ENCODE assay signal across 8 cellular contexts in genomic region chr3:123202451-123202850, GRCh38. TPM values are rescaled to one million over a fixed set of nuclear protein-coding genes. Genes with fewer than 3 reads are reported as not detected.
DNase-seq lines count a peak whose midpoint lies in the region; ATAC-seq and TF ChIP-seq lines count a peak whose summit lies in the region.

No MANE protein-coding gene starts in this region.

- H4K20me1 ChIP-seq in OCI-LY1 (ENCODE audit: insufficient read depth, low read length): no peaks in the 10 kb centered on the region

- H3K9me2 ChIP-seq in OCI-LY1 (ENCODE audit: low read depth, low read length): no peaks in the 10 kb centered on the region

- peak overlapping the region; percentile 91 for H3K4me3 ChIP-seq in OCI-LY1 (ENCODE audit: low read depth, low read length, poor library complexity, severe bottlenecking)

- H3K79me2 ChIP-seq in OCI-LY1 (ENCODE audit: insufficient read depth, low read length): peaks cover 9% of the 10 kb centered on the region

- H3K27me3 ChIP-seq in OCI-LY1 (ENCODE audit: insufficient read depth, low read length): no peaks in the 10 kb centered on the region

- no peak for TF ChIP-seq CTCF in OCI-LY1 (IDR thresholded peaks at IDR 0.05; ENCODE audit: low read length)

- peak; percentile 14 for DNase-seq in NCI-H748 (lab: John Stamatoyannopoulos, UW; ENCODE audit: unreplicated experiment)
- DNase-seq in NCI-H748 treated with DMSO at 0.1 percent for 48 hours (lab: John Stamatoyannopoulos, UW): no peak
- DNase-seq in dermis blood vessel endothelial cell: peak; percentile 29
- no peak for DNase-seq in naive B cell
- no peak for DNase-seq in posterior vena cava (ENCODE audit: low spot score)
- no peak for DNase-seq in stimulated activated CD4-positive, alpha-beta T cell treated with anti-CD3 and anti-CD28 coated beads, Interleukin-1b, Interleukin-23, amount 100 ng/mL, for 48 hours

- H3K27me3 Mint-ChIP-seq in naive B cell: peaks cover 0 to 2% (median 1%) of the 10 kb centered on the region in 3 donors

- intact Hi-C loops in posterior vena cava (cut with DNase I): loop anchor here in 1 of 2 donors (5.0 kb wide), 1 partner anchor 330 kb away; no protein-coding TSS in a partner anchor

- no peak overlapping the region for H2AFZ ChIP-seq in OCI-LY1 (ENCODE audit: low read length)

- H3K4me3 Mint-ChIP-seq in naive B cell: peak overlapping the region; percentile 92 to 98 (median 94)

- H3K9me3 ChIP-seq in OCI-LY1 (ENCODE audit: low read length): peaks cover 8% of the 10 kb centered on the region; the same call in 1 of the 2 replicates

- no peaks in the 10 kb centered on the region for H3K36me3 ChIP-seq in OCI-LY1 (ENCODE audit: insufficient read depth, low read length)

- peak overlapping the region; percentile 91 for H3K9ac ChIP-seq in OCI-LY1 (ENCODE audit: low read length)

- H3K4me1 ChIP-seq in OCI-LY1 (ENCODE audit: insufficient read depth, low read length, severe bottlenecking): peaks cover 24% of the 10 kb centered on the region

- peaks cover 0 to 1% of the 10 kb centered on the region in 2 donors for H3K36me3 Mint-ChIP-seq in naive B cell

- H3K9me3 Mint-ChIP-seq in naive B cell: peaks cover 0 to 14% (median 5%) of the 10 kb centered on the region in 7 donors

- peaks cover 15 to 26% (median 21%) of the 10 kb centered on the region in 3 donors for H3K4me1 Mint-ChIP-seq in naive B cell

- peak overlapping the region; percentile 94 to 99 (median 98) for H3K27ac Mint-ChIP-seq in naive B cell

- peak overlapping the region; percentile 95 for H3K4me2 ChIP-seq in OCI-LY1 (ENCODE audit: low read length)

- H3F3A ChIP-seq in OCI-LY1 (ENCODE audit: insufficient read depth, low read length): no peaks in the 10 kb centered on the region

- ATAC-seq in naive B cell (ENCODE audit: low read depth in 2 of 2) (no peak), HG03196 (IDR thresholded peaks at IDR 0.05; ENCODE audit: unreplicated experiment) (no peak)

- H3K27ac ChIP-seq in OCI-LY1 (ENCODE audit: low read depth, low read length, poor library complexity, severe bottlenecking): peak overlapping the region; percentile 26

RNA-seq across cellular contexts. Expression of gene SEC22A, which starts 0.7 kb away (rescaled TPM):
- total RNA-seq in dermis blood vessel endothelial cell (29.1 and 47.1 TPM in 2 replicates), posterior vena cava (10 to 100 TPM; 14.9 to 18.1 TPM)
- polyA plus RNA-seq in naive B cell (ENCODE audit: low read depth in 6 of 6): 10 to 100 TPM; 12.5 to 17.0 (median 13.6) TPM

Comparison
In these comparisons a context has a peak if more than half of its experiments do, and no peak if none do; other contexts are left out.
1. DNase-seq: peak in NCI-H748 (single experiment) and dermis blood vessel endothelial cell (single experiment); none in NCI-H748 treated with DMSO at 0.1 percent for 48 hours (single experiment), naive B cell (single experiment), posterior vena cava (single experiment) and stimulated activated CD4-positive, alpha-beta T cell treated with anti-CD3 and anti-CD28 coated beads, Interleukin-1b, Interleukin-23, amount 100 ng/mL, for 48 hours (single experiment).